Comparison of ENCODE assay signal across 10 cellular contexts in genomic region chr6:160069050-160069454, GRCh38. TPM values are rescaled to one million over a fixed set of nuclear protein-coding genes. Genes with fewer than 3 reads are reported as not detected.
A peak's percentile ranks its signal among the peaks of the same experiment; 100 is the strongest.
DNase-seq lines count a peak whose midpoint lies in the region; ATAC-seq and TF ChIP-seq lines count a peak whose summit lies in the region.
"Had no signal": no experiment of that assay in that cellular context is flagged by ENCODE, and none has a peak within 500 bp of the region (broad histone marks: within the 10 kb centered on the region; RNA-seq: fewer than 3 reads in every experiment).

No MANE protein-coding gene starts in this region.

- H3K4me3 Mint-ChIP-seq in T-cell, result peak overlapping the region in 2 of 3 donors; percentile 18 to 67
- no peak overlapping the region for H3K4me3 Mint-ChIP-seq in stimulated activated naive CD8-positive, alpha-beta T cell treated with anti-CD3 and anti-CD28 coated beads, Interleukin-15, amount 100 ng/mL, for 72 hours

- POLR2A ChIA-PET in T-cell (lab: Charles Lee), result no interaction called here

- H3K36me3 Mint-ChIP-seq in T-cell, result peaks cover 77% of the 10 kb centered on the region

- no peaks in the 10 kb centered on the region for H3K27me3 Mint-ChIP-seq in T-cell
- H3K27me3 Mint-ChIP-seq in stimulated activated naive CD8-positive, alpha-beta T cell treated with anti-CD3 and anti-CD28 coated beads, Interleukin-15, amount 100 ng/mL, for 72 hours, result no peaks in the 10 kb centered on the region

- DNase-seq in activated naive CD4-positive, alpha-beta T cell treated with Interleukin-2 at 50 U/mL for 16 hours, result peak; percentile 11
- no peak for DNase-seq in activated naive CD4-positive, alpha-beta T cell (lab: John Stamatoyannopoulos, UW)
- DNase-seq in T-cell (peak in 17 of 34 experiments; percentile 6 to 42 (median 12)), NCI-H1105 (lab: John Stamatoyannopoulos, UW) (no peak), foreskin fibroblast (no peak), GOT3 (lab: John Stamatoyannopoulos, UW) (no peak)
- DNase-seq in stimulated activated naive CD8-positive, alpha-beta T cell treated with anti-CD3 and anti-CD28 coated beads, Interleukin-15, amount 100 ng/mL, for 72 hours, result peak; percentile 10 to 42
- DNase-seq: stimulated activated CD4-positive, alpha-beta T cell treated with anti-CD3 and anti-CD28 coated beads, Interleukin-12 subunit alpha, Interleukin-12 subunit beta, amount 100 ng/mL, for 4 hours had no signal

- peaks cover 33 to 43% (median 42%) of the 10 kb centered on the region in 3 donors for H3K4me1 Mint-ChIP-seq in T-cell
- peaks cover 45% of the 10 kb centered on the region for H3K4me1 Mint-ChIP-seq in stimulated activated naive CD8-positive, alpha-beta T cell treated with anti-CD3 and anti-CD28 coated beads, Interleukin-15, amount 100 ng/mL, for 72 hours

- TF ChIP-seq CTCF in foreskin fibroblast (IDR thresholded peaks at IDR 0.05; ENCODE audit: low read depth, low read length), result no peak

- no peak overlapping the region for H3K27ac Mint-ChIP-seq in T-cell
- peak overlapping the region; percentile 43 to 52 for H3K27ac Mint-ChIP-seq in stimulated activated naive CD8-positive, alpha-beta T cell treated with anti-CD3 and anti-CD28 coated beads, Interleukin-15, amount 100 ng/mL, for 72 hours

- no peak overlapping the region for H3K4me3 ChIP-seq in foreskin fibroblast (ENCODE audit: low read depth in 1 of 2, low read length in 2 of 2)

- CTCF ChIA-PET in T-cell (lab: Charles Lee), result interaction anchor here in 1 of 2 donors (0.7 kb wide), 1 partner anchor 925 kb away, joined by 4 read pairs; no protein-coding TSS in a partner anchor

- no peaks in the 10 kb centered on the region for H3K9me3 Mint-ChIP-seq in T-cell
- no peaks in the 10 kb centered on the region for H3K9me3 Mint-ChIP-seq in stimulated activated naive CD8-positive, alpha-beta T cell treated with anti-CD3 and anti-CD28 coated beads, Interleukin-15, amount 100 ng/mL, for 72 hours

- ATAC-seq in HG02938 (IDR thresholded peaks at IDR 0.05; ENCODE audit: unreplicated experiment) (peak; percentile 86), T-cell (replicated peaks in 1 of 4) (peak; percentile 61 to 90 (median 78))
- peak; percentile 82 for ATAC-seq in stimulated activated naive CD8-positive, alpha-beta T cell treated with anti-CD3 and anti-CD28 coated beads, Interleukin-15, amount 100 ng/mL, for 72 hours

RNA-seq across cellular contexts. Expression of gene SLC22A1, which starts 52.6 kb away (rescaled TPM):
- 1 to 10 TPM; 1.0 to 2.7 (median 2.3) TPM for total RNA-seq in T-cell
- total RNA-seq: M059J had no signal

Comparison
In these comparisons a context has a peak if more than half of its experiments do, and no peak if none do; other contexts are left out.
1. DNase-seq: peak in activated naive CD4-positive, alpha-beta T cell treated with Interleukin-2 at 50 U/mL for 16 hours (single experiment) and stimulated activated naive CD8-positive, alpha-beta T cell treated with anti-CD3 and anti-CD28 coated beads, Interleukin-15, amount 100 ng/mL, for 72 hours (2 of 2); none in activated naive CD4-positive, alpha-beta T cell (0 of 4), NCI-H1105 (single experiment), foreskin fibroblast (0 of 2) and GOT3 (single experiment).
2. H3K27ac Mint-ChIP-seq: peak in stimulated activated naive CD8-positive, alpha-beta T cell treated with anti-CD3 and anti-CD28 coated beads, Interleukin-15, amount 100 ng/mL, for 72 hours (2 of 2); none in T-cell (0 of 2).
3. H3K4me3 Mint-ChIP-seq: peak in T-cell (2 of 3); none in stimulated activated naive CD8-positive, alpha-beta T cell treated with anti-CD3 and anti-CD28 coated beads, Interleukin-15, amount 100 ng/mL, for 72 hours (0 of 2).
4. Peak in every context shown above with its lines, with median percentiles within 50 percentile points of each other: ATAC-seq.